10 cellular contexts compared by ENCODE assay signal in genomic region chr3:174125267-174125844, GRCh38.
A peak's percentile ranks its signal among the peaks of the same experiment; 100 is the strongest.
DNase-seq lines count a peak whose midpoint lies in the region; ATAC-seq and TF ChIP-seq lines count a peak whose summit lies in the region.
"Had no signal": no experiment of that assay in that cellular context is flagged by ENCODE, and none has a peak within 500 bp of the region (broad histone marks: within the 10 kb centered on the region; RNA-seq: fewer than 3 reads in every experiment).

No MANE protein-coding gene starts in this region.

- POLR2A ChIA-PET in WTC11 (lab: Charles Lee) = interaction anchor here (0.6 kb wide), 1 partner anchor 724 kb away, joined by 9 read pairs; no protein-coding TSS in a partner anchor

- no peaks in the 10 kb centered on the region for H3K9me3 ChIP-seq in lower lobe of right lung
- H3K9me3 ChIP-seq: SJSA1 had no signal

- no peak overlapping the region for H3K4me3 ChIP-seq in lower lobe of right lung
- H3K4me3 ChIP-seq: SJSA1 had no signal

- H3K36me3 ChIP-seq in lower lobe of right lung = no peaks in the 10 kb centered on the region
- H3K36me3 ChIP-seq: SJSA1 had no signal

- ATAC-seq in WTC11 (peak; percentile 92), lower lobe of right lung (no peak), HG03520 (IDR thresholded peaks at IDR 0.05; ENCODE audit: unreplicated experiment) (no peak)

- H3K4me1 Mint-ChIP-seq in WTC11 = peaks cover 52% of the 10 kb centered on the region
- no peaks in the 10 kb centered on the region for H3K4me1 Mint-ChIP-seq in glutamatergic neuron (ENCODE audit: low read depth, unreplicated experiment)
- no peaks in the 10 kb centered on the region for H3K4me1 Mint-ChIP-seq in activated naive CD4-positive, alpha-beta T cell treated with anti-CD3 and anti-CD28 coated beads for 36 hours (ENCODE audit: low read depth)

- no peaks in the 10 kb centered on the region for H3K36me3 Mint-ChIP-seq in WTC11
- H3K36me3 Mint-ChIP-seq in glutamatergic neuron (ENCODE audit: unreplicated experiment) = no peaks in the 10 kb centered on the region
- H3K36me3 Mint-ChIP-seq in activated naive CD4-positive, alpha-beta T cell treated with anti-CD3 and anti-CD28 coated beads for 36 hours (ENCODE audit: low read depth) = no peaks in the 10 kb centered on the region

- H3K27ac Mint-ChIP-seq in WTC11 = peak overlapping the region; percentile 9; the same call in 1 of the 2 replicates
- no peak overlapping the region for H3K27ac Mint-ChIP-seq in glutamatergic neuron (ENCODE audit: unreplicated experiment)
- no peak overlapping the region for H3K27ac Mint-ChIP-seq in activated naive CD4-positive, alpha-beta T cell treated with anti-CD3 and anti-CD28 coated beads for 36 hours

- intact Hi-C loops in lower lobe of right lung (cut with DNase I) = no loop called here
- intact Hi-C loops in activated naive CD4-positive, alpha-beta T cell treated with anti-CD3 and anti-CD28 coated beads for 36 hours (cut with micrococcal nuclease) = no loop called here

- H3K27ac ChIP-seq in lower lobe of right lung = no peak overlapping the region
- H3K27ac ChIP-seq: parathyroid adenoma, SJSA1 had no signal

- H3K27me3 Mint-ChIP-seq in WTC11 (ENCODE audit: low read depth) (no peaks in the 10 kb centered on the region), glutamatergic neuron (ENCODE audit: unreplicated experiment) (no peaks in the 10 kb centered on the region)
- H3K27me3 Mint-ChIP-seq in activated naive CD4-positive, alpha-beta T cell treated with anti-CD3 and anti-CD28 coated beads for 36 hours (ENCODE audit: low read depth) = no peaks in the 10 kb centered on the region

- H3K9me3 Mint-ChIP-seq in WTC11 = no peaks in the 10 kb centered on the region
- H3K9me3 Mint-ChIP-seq in glutamatergic neuron (ENCODE audit: unreplicated experiment) = peaks cover 2% of the 10 kb centered on the region
- H3K9me3 Mint-ChIP-seq in activated naive CD4-positive, alpha-beta T cell treated with anti-CD3 and anti-CD28 coated beads for 36 hours = no peaks in the 10 kb centered on the region

- CTCF ChIA-PET in WTC11 (lab: Charles Lee) = interaction anchor here (0.6 to 2.5 kb wide), 16 partner anchors 8 to 996 kb away, joined by 3 to 7 read pairs (median 4); no protein-coding TSS in a partner anchor
- CTCF ChIA-PET in activated naive CD4-positive, alpha-beta T cell treated with anti-CD3 and anti-CD28 coated beads for 36 hours (lab: Charles Lee) = no interaction called here

- no peak for DNase-seq in GM10266 (ENCODE audit: extremely low spot score)
- peak; percentile 89 for DNase-seq in NCI-H146 (lab: John Stamatoyannopoulos, UW)
- peak; percentile 19 for DNase-seq in WTC11 (ENCODE audit: low spot score)
- no peak for DNase-seq in lower lobe of right lung
- no peak for DNase-seq in stimulated activated CD4-positive, alpha-beta T cell treated with anti-CD3 and anti-CD28 coated beads, Interleukin-15, amount 100 ng/mL, for 24 hours
- no peak for DNase-seq in glutamatergic neuron
- DNase-seq in activated naive CD4-positive, alpha-beta T cell treated with anti-CD3 and anti-CD28 coated beads for 36 hours = no peak

- H3K27me3 ChIP-seq in lower lobe of right lung (ENCODE audit: low read depth) = no peaks in the 10 kb centered on the region
- H3K27me3 ChIP-seq: SJSA1 had no signal

- no peaks in the 10 kb centered on the region for H3K4me1 ChIP-seq in lower lobe of right lung
- H3K4me1 ChIP-seq: parathyroid adenoma, SJSA1 had no signal

- TF ChIP-seq CTCF in GM10266 (IDR thresholded peaks at IDR 0.05; ENCODE audit: control insufficient read depth, insufficient read depth, low read depth, missing control alignments) (peak; percentile 55), WTC11 (IDR thresholded peaks at IDR 0.05) (peak; percentile 25; the same call in 1 of the 2 replicates), lower lobe of right lung (IDR thresholded peaks at IDR 0.05) (peak; percentile 31), glutamatergic neuron (IDR thresholded peaks at IDR 0.05; ENCODE audit: partially characterized antibody, unreplicated experiment) (no peak)

- H3K4me3 Mint-ChIP-seq in WTC11 = no peak overlapping the region
- no peak overlapping the region for H3K4me3 Mint-ChIP-seq in glutamatergic neuron (ENCODE audit: unreplicated experiment)
- H3K4me3 Mint-ChIP-seq in activated naive CD4-positive, alpha-beta T cell treated with anti-CD3 and anti-CD28 coated beads for 36 hours = no peak overlapping the region

TF ChIP-seq in WTC11, 78 proteins besides CTCF, POLR2A, EP300 and RAD21:
- TF ChIP-seq, protein P1, sequence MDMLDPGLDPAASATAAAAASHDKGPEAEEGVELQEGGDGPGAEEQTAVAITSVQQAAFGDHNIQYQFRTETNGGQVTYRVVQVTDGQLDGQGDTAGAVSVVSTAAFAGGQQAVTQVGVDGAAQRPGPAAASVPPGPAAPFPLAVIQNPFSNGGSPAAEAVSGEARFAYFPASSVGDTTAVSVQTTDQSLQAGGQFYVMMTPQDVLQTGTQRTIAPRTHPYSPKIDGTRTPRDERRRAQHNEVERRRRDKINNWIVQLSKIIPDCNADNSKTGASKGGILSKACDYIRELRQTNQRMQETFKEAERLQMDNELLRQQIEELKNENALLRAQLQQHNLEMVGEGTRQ (CRISPR knock-in tag; IDR thresholded peaks at IDR 0.05) = no peak
- no peak for TF ChIP-seq CREB1 (CRISPR knock-in tag; IDR thresholded peaks at IDR 0.05)
- TF ChIP-seq ATF1 (CRISPR knock-in tag; IDR thresholded peaks at IDR 0.05) = no peak
- no peak for TF ChIP-seq ZNF232 (CRISPR knock-in tag; IDR thresholded peaks at IDR 0.05)
- TF ChIP-seq FOXP4 (CRISPR knock-in tag; IDR thresholded peaks at IDR 0.05) = no peak

Comparison
In these comparisons a context has a peak if more than half of its experiments do, and no peak if none do; other contexts are left out.
1. DNase-seq: peak in NCI-H146 (single experiment) and WTC11 (single experiment); none in GM10266 (single experiment), lower lobe of right lung (single experiment), stimulated activated CD4-positive, alpha-beta T cell treated with anti-CD3 and anti-CD28 coated beads, Interleukin-15, amount 100 ng/mL, for 24 hours (single experiment), glutamatergic neuron (single experiment) and activated naive CD4-positive, alpha-beta T cell treated with anti-CD3 and anti-CD28 coated beads for 36 hours (single experiment).